Comparison of ENCODE assay signal across 30 cellular contexts in genomic region chr10:131683941-131684340, GRCh38.
"Had no signal": no experiment of that assay in that cellular context is flagged by ENCODE, and none has a peak within 500 bp of the region (broad histone marks: within the 10 kb centered on the region; RNA-seq: fewer than 3 reads in every experiment).

No MANE protein-coding gene starts in this region.

- H3K27me3 Mint-ChIP-seq: activated B cell treated with CpG ODN at 0.5 μM for 24 hours; activated CD8-positive, alpha-beta T cell treated with anti-CD3 and anti-CD28 coated beads for 36 hours; activated naive CD8-positive, alpha-beta T cell treated with anti-CD3 and anti-CD28 coated beads, Interleukin-2, amount 50 U/mL, for 24 hours had no signal

- ATAC-seq: activated CD4-positive, CD25-positive, alpha-beta regulatory T cell treated with anti-CD3 and anti-CD28 coated beads, Interleukin-2, amount 50 U/mL, for 24 hours; activated CD8-positive, alpha-beta T cell treated with anti-CD3 and anti-CD28 coated beads for 36 hours; activated naive CD8-positive, alpha-beta T cell treated with anti-CD3 and anti-CD28 coated beads, Interleukin-2, amount 50 U/mL, for 24 hours; activated T-cell treated with anti-CD3 and anti-CD28 coated beads, Interleukin-2, amount 50 U/mL, for 4 hours; activated T-helper 17 cell treated with anti-CD3 and anti-CD28 coated beads, Interleukin-2, amount 50 U/mL, for 72 hours; body of pancreas; gastroesophageal sphincter; T-helper 17 cell had no signal

- H3K4me3 ChIP-seq: adrenal gland, body of pancreas, colonic mucosa, esophagus squamous epithelium, gastroesophageal sphincter had no signal

- H3K4me1 Mint-ChIP-seq: activated B cell treated with CpG ODN at 0.5 μM for 24 hours; activated naive CD4-positive, alpha-beta T cell treated with anti-CD3 and anti-CD28 coated beads, Interleukin-2, amount 50 U/mL, for 24 hours; activated naive CD8-positive, alpha-beta T cell treated with anti-CD3 and anti-CD28 coated beads for 36 hours; activated naive CD8-positive, alpha-beta T cell treated with anti-CD3 and anti-CD28 coated beads, Interleukin-2, amount 50 U/mL, for 24 hours; activated T-helper 17 cell treated with anti-CD3 and anti-CD28 coated beads, Interleukin-2, amount 50 U/mL, for 72 hours; T-helper 17 cell had no signal

- H3K4me3 Mint-ChIP-seq: activated B cell treated with CpG ODN at 0.5 μM for 24 hours; activated CD8-positive, alpha-beta T cell treated with anti-CD3 and anti-CD28 coated beads for 36 hours; activated naive CD4-positive, alpha-beta T cell treated with anti-CD3 and anti-CD28 coated beads, Interleukin-2, amount 50 U/mL, for 24 hours; activated naive CD8-positive, alpha-beta T cell treated with anti-CD3 and anti-CD28 coated beads for 36 hours; activated naive CD8-positive, alpha-beta T cell treated with anti-CD3 and anti-CD28 coated beads, Interleukin-2, amount 50 U/mL, for 24 hours; activated T-cell treated with anti-CD3 and anti-CD28 coated beads, Interleukin-2, amount 50 U/mL, for 4 hours; activated T-helper 17 cell treated with anti-CD3 and anti-CD28 coated beads, Interleukin-2, amount 50 U/mL, for 72 hours; T-helper 17 cell; T-helper 2 cell treated with Interferon-gamma antibody and Interleukin-4, amounts not matched to agents 5 μg/mL and 100 μg/mL, for 36 hours had no signal

- H3K4me1 ChIP-seq: body of pancreas, colonic mucosa, esophagus squamous epithelium, gastroesophageal sphincter had no signal

- H3K9me3 Mint-ChIP-seq: activated B cell treated with CpG ODN at 0.5 μM for 24 hours; activated CD8-positive, alpha-beta T cell treated with anti-CD3 and anti-CD28 coated beads for 36 hours; activated naive CD4-positive, alpha-beta T cell treated with anti-CD3 and anti-CD28 coated beads, Interleukin-2, amount 50 U/mL, for 24 hours; activated naive CD8-positive, alpha-beta T cell treated with anti-CD3 and anti-CD28 coated beads for 36 hours; activated naive CD8-positive, alpha-beta T cell treated with anti-CD3 and anti-CD28 coated beads, Interleukin-2, amount 50 U/mL, for 24 hours; activated T-cell treated with anti-CD3 and anti-CD28 coated beads, Interleukin-2, amount 50 U/mL, for 4 hours; activated T-helper 17 cell treated with anti-CD3 and anti-CD28 coated beads, Interleukin-2, amount 50 U/mL, for 72 hours; T-helper 2 cell treated with Interferon-gamma antibody and Interleukin-4, amounts not matched to agents 5 μg/mL and 100 μg/mL, for 36 hours had no signal

- H3K27me3 ChIP-seq: adrenal gland, body of pancreas, colonic mucosa had no signal

- H3K9me3 ChIP-seq: adrenal gland, body of pancreas, colonic mucosa, esophagus squamous epithelium had no signal

- DNase-seq: activated B cell treated with CpG ODN at 0.5 μM for 24 hours; activated CD4-positive, alpha-beta T cell treated with anti-CD3 and anti-CD28 coated beads for 48 hours; activated CD4-positive, alpha-beta T cell treated with anti-CD3 and anti-CD28 coated beads, Interleukin-2, amount 50 U/mL, for 1 hour; activated CD4-positive, alpha-beta T cell treated with anti-CD3 and anti-CD28 coated beads, Interleukin-2, amount 50 U/mL, for 48 hours; activated CD8-positive, alpha-beta memory T cell treated with anti-CD3 and anti-CD28 coated beads for 24 hours; activated CD8-positive, alpha-beta T cell treated with anti-CD3 and anti-CD28 coated beads for 36 hours; activated effector memory CD4-positive, alpha-beta T cell treated with Interleukin-2 at 50 U/mL for 16 hours; activated gamma-delta T cell treated with Interleukin-2 at 50 U/mL for 16 hours; activated naive CD4-positive, alpha-beta T cell treated with Interleukin-2 at 50 U/mL for 16 hours; activated naive CD8-positive, alpha-beta T cell treated with anti-CD3 and anti-CD28 coated beads for 36 hours; activated naive CD8-positive, alpha-beta T cell treated with anti-CD3 and anti-CD28 coated beads, Interleukin-2, amount 50 U/mL, for 24 hours; activated T-cell treated with anti-CD3 and anti-CD28 coated beads, Interleukin-2, amount 50 U/mL, for 4 hours; adrenal gland; amygdala; body of pancreas; caudate nucleus; colonic mucosa; effector CD8-positive, alpha-beta T cell; esophagus squamous epithelium; foreskin melanocyte; T-helper 1 cell; T-helper 17 cell; T1000; WERI-Rb-1 had no signal

- H3K27ac Mint-ChIP-seq: activated B cell treated with CpG ODN at 0.5 μM for 24 hours; activated CD8-positive, alpha-beta T cell treated with anti-CD3 and anti-CD28 coated beads for 36 hours; activated naive CD4-positive, alpha-beta T cell treated with anti-CD3 and anti-CD28 coated beads, Interleukin-2, amount 50 U/mL, for 24 hours; activated naive CD8-positive, alpha-beta T cell treated with anti-CD3 and anti-CD28 coated beads for 36 hours; activated naive CD8-positive, alpha-beta T cell treated with anti-CD3 and anti-CD28 coated beads, Interleukin-2, amount 50 U/mL, for 24 hours; activated T-helper 17 cell treated with anti-CD3 and anti-CD28 coated beads, Interleukin-2, amount 50 U/mL, for 72 hours; T-helper 17 cell; T-helper 2 cell treated with Interferon-gamma antibody and Interleukin-4, amounts not matched to agents 5 μg/mL and 100 μg/mL, for 36 hours had no signal

- H3K27ac ChIP-seq: adrenal gland, body of pancreas, colonic mucosa, epithelial cell of prostate, esophagus squamous epithelium, gastroesophageal sphincter, WERI-Rb-1 had no signal

- H3K36me3 ChIP-seq: adrenal gland, colonic mucosa, esophagus squamous epithelium, gastroesophageal sphincter, WERI-Rb-1 had no signal

- H3K36me3 Mint-ChIP-seq: activated naive CD4-positive, alpha-beta T cell treated with anti-CD3 and anti-CD28 coated beads, Interleukin-2, amount 50 U/mL, for 24 hours; activated naive CD8-positive, alpha-beta T cell treated with anti-CD3 and anti-CD28 coated beads for 36 hours had no signal
